Comparison of ENCODE assay signal across 9 cellular contexts in genomic region chr12:12975322-12976077, GRCh38. TPM values are rescaled to one million over a fixed set of nuclear protein-coding genes. Genes with fewer than 3 reads are reported as not detected.
DNase-seq lines count a peak whose midpoint lies in the region; ATAC-seq, FAIRE-seq and TF ChIP-seq lines count a peak whose summit lies in the region.
"Had no signal": no experiment of that assay in that cellular context is flagged by ENCODE, and none has a peak within 500 bp of the region (broad histone marks: within the 10 kb centered on the region; RNA-seq: fewer than 3 reads in every experiment).

No MANE protein-coding gene starts in this region.

- H3K27ac ChIP-seq in dorsolateral prefrontal cortex = peak overlapping the region; percentile 43 to 94 (median 86)
- H3K27ac ChIP-seq: BLaER1 had no signal

- TF ChIP-seq POLR2A in GM12892 (IDR thresholded peaks at IDR 0.05; ENCODE audit: low read depth, low read length) = no peak

- no peaks in the 10 kb centered on the region for H3K27me3 ChIP-seq in dorsolateral prefrontal cortex
- H3K27me3 ChIP-seq: BLaER1 had no signal

- H3K4me1 Mint-ChIP-seq in nephron progenitor cell = no peaks in the 10 kb centered on the region

- no peak for FAIRE-seq in GM12892 (lab: Jason Lieb, UNC)

- no peak overlapping the region for H3K27ac Mint-ChIP-seq in nephron progenitor cell

- DNase-seq in DMS79 treated with DMSO at 0.1 percent for 48 hours (lab: John Stamatoyannopoulos, UW) = peak; percentile 44
- no peak for DNase-seq in DMS79 (lab: John Stamatoyannopoulos, UW)
- DNase-seq in NCI-H69 (lab: John Stamatoyannopoulos, UW) = peak; percentile 57
- DNase-seq in dorsolateral prefrontal cortex = peak in 9 of 10 donors; percentile 34 to 70 (median 55)
- peak; percentile 27 for DNase-seq in nephron progenitor cell
- DNase-seq in GM12892 (ENCODE audit: insufficient read length) = no peak

- no peaks in the 10 kb centered on the region for H3K27me3 Mint-ChIP-seq in nephron progenitor cell (ENCODE audit: low read depth, poor library complexity)

- H3K36me3 Mint-ChIP-seq in nephron progenitor cell (ENCODE audit: low read depth) = peaks cover 49% of the 10 kb centered on the region

- intact Hi-C loops in dorsolateral prefrontal cortex (cut with DNase I) = loop anchor here (2.0 kb wide), 1 partner anchor 59 kb away; no protein-coding TSS in a partner anchor

- ATAC-seq in GM21447 (IDR thresholded peaks at IDR 0.05; ENCODE audit: unreplicated experiment) = no peak
- no peak for ATAC-seq in HG03520 (IDR thresholded peaks at IDR 0.05; ENCODE audit: unreplicated experiment)

- H3K4me3 Mint-ChIP-seq in nephron progenitor cell = no peak overlapping the region

- peak overlapping the region in 1 of 59 donors; percentile 6 for H3K4me3 ChIP-seq in dorsolateral prefrontal cortex
- H3K4me3 ChIP-seq: BLaER1 had no signal

- H3K9me3 Mint-ChIP-seq in nephron progenitor cell = peaks cover 29% of the 10 kb centered on the region

- TF ChIP-seq CTCF in dorsolateral prefrontal cortex (IDR thresholded peaks at IDR 0.05 in 54 of 56, conservative IDR thresholded peaks at IDR 0.05 in 2 of 56; ENCODE audit: low read depth in 1 of 56, partially characterized antibody in 56 of 56) = peak in 55 of 56 donors; percentile 24 to 75 (median 52)
- no peak for TF ChIP-seq CTCF in nephron progenitor cell (IDR thresholded peaks at IDR 0.05)

RNA-seq across cellular contexts. Expression of gene GPRC5D, which starts 23.5 kb away (rescaled TPM):
- under 1 TPM in 2 of 120 experiments, not detected in 118; 0.45 to 0.73 TPM for total RNA-seq in dorsolateral prefrontal cortex
- not detected for polyA plus RNA-seq in GM12892 (2012; ENCODE audit: missing spikeins)

RNA-seq across cellular contexts. Expression of gene HEBP1, which starts 24.6 kb away (rescaled TPM):
- total RNA-seq in dorsolateral prefrontal cortex = 10 to 100 TPM; 24.8 to 61.5 (median 37.8) TPM
- 0.85 TPM for polyA plus RNA-seq in GM12892 (2012; ENCODE audit: missing spikeins)

Comparison
In these comparisons a context has a peak if more than half of its experiments do, and no peak if none do; other contexts are left out.
1. DNase-seq: peak in DMS79 treated with DMSO at 0.1 percent for 48 hours (single experiment), NCI-H69 (single experiment), dorsolateral prefrontal cortex (9 of 10) and nephron progenitor cell (single experiment); none in DMS79 (single experiment) and GM12892 (single experiment).